22 cellular contexts compared by ENCODE assay signal in genomic region chr12:72094490-72094889, GRCh38.
"Had no signal": no experiment of that assay in that cellular context is flagged by ENCODE, and none has a peak within 500 bp of the region (broad histone marks: within the 10 kb centered on the region; RNA-seq: fewer than 3 reads in every experiment).

No MANE protein-coding gene starts in this region.

- H3K4me3 ChIP-seq: left lung, lung, right lobe of liver, skin epidermis, testis, uterus had no signal

- H3K27ac ChIP-seq: left lung, right lobe of liver, skin epidermis, testis, uterus had no signal

- H3K4me1 ChIP-seq: left lung, right lobe of liver, testis, uterus had no signal

- ATAC-seq: activated CD4-positive, alpha-beta T cell treated with anti-CD3 and anti-CD28 coated beads for 36 hours; activated naive CD8-positive, alpha-beta T cell treated with anti-CD3 and anti-CD28 coated beads, Interleukin-2, amount 50 U/mL, for 24 hours; effector memory CD8-positive, alpha-beta T cell; esophagus mucosa; left lung; stimulated activated naive B cell treated with anti-CD40 and anti-IgM and Interleukin-4, amounts not matched to agents 10 μg/mL and 1 μg/mL and 100 μg/mL, for 72 hours had no signal

- DNase-seq: activated B cell treated with CpG ODN at 0.5 μM for 24 hours; activated CD4-positive, alpha-beta T cell treated with anti-CD3 and anti-CD28 coated beads for 36 hours; activated CD4-positive, alpha-beta T cell treated with anti-CD3 and anti-CD28 coated beads, Interleukin-2, amount 50 U/mL, for 48 hours; activated gamma-delta T cell; activated naive CD4-positive, alpha-beta T cell treated with anti-CD3 and anti-CD28 coated beads, Interleukin-2, amount 50 U/mL, for 16 hours; activated naive CD8-positive, alpha-beta T cell treated with anti-CD3 and anti-CD28 coated beads, Interleukin-2, amount 50 U/mL, for 24 hours; effector memory CD8-positive, alpha-beta T cell; hippocampal formation; kidney glomerular epithelial cell; left lung; naive B cell; nucleus accumbens; right lobe of liver; stimulated activated CD4-positive, alpha-beta T cell treated with anti-CD3 and anti-CD28 coated beads, Interleukin-15, amount 100 ng/mL, for 24 hours; stimulated activated CD8-positive, alpha-beta memory T cell treated with anti-CD3 and anti-CD28 coated beads, Interleukin-4, amount 100 ng/mL, for 48 hours; stimulated activated naive B cell treated with anti-CD40 and anti-IgM and Interleukin-4, amounts not matched to agents 10 μg/mL and 1 μg/mL and 100 μg/mL, for 72 hours; testis; trophoblast cell; uterus had no signal

- H3K27me3 ChIP-seq: left lung, right lobe of liver, testis, uterus had no signal

- H3K36me3 ChIP-seq: left lung, right lobe of liver, uterus had no signal

- H3K9me3 ChIP-seq: right lobe of liver, testis, uterus had no signal
